7 cellular contexts compared by ENCODE assay signal in genomic region chr7:116863168-116863670, GRCh38. TPM values are rescaled to one million over a fixed set of nuclear protein-coding genes. Genes with fewer than 3 reads are reported as not detected.
A peak's percentile ranks its signal among the peaks of the same experiment; 100 is the strongest.
DNase-seq lines count a peak whose midpoint lies in the region; ATAC-seq, FAIRE-seq and TF ChIP-seq lines count a peak whose summit lies in the region.

No MANE protein-coding gene starts in this region.

- ATAC-seq in HCT116 (peak; percentile 4; the same call in 1 of the 2 replicates), GM19467 (IDR thresholded peaks at IDR 0.05; ENCODE audit: unreplicated experiment) (no peak)
- no peak for ATAC-seq in stimulated activated memory B cell treated with anti-CD40 and anti-IgM and Interleukin-4, amounts not matched to agents 10 μg/mL and 1 μg/mL and 100 μg/mL, for 72 hours

- no peaks in the 10 kb centered on the region for H3K36me3 ChIP-seq in HCT116 (ENCODE audit: control insufficient read depth in 1 of 2, insufficient read depth in 2 of 2, low read length in 2 of 2)
- H3K36me3 ChIP-seq in kidney (ENCODE audit: control insufficient read depth in 1 of 2, insufficient read depth in 2 of 2, low read length in 2 of 2): no peaks in the 10 kb centered on the region

- CTCF ChIA-PET in GM10248 (lab: Yijun Ruan, JAX): no interaction called here
- CTCF ChIA-PET in HCT116 (lab: Charles Lee): no interaction called here
- CTCF ChIA-PET in MCF 10A (lab: Yijun Ruan, JAX): interaction anchor here (0.7 kb wide), 1 partner anchor 135 kb away, joined by 3 read pairs; no protein-coding TSS in a partner anchor

- peaks cover 10 to 16% of the 10 kb centered on the region in 2 experiments; a peak in 3 of 4 replicates for H3K4me1 ChIP-seq in HCT116 (ENCODE audit: control insufficient read depth in 1 of 2, insufficient read depth in 2 of 2, low read length in 2 of 2)
- H3K4me1 ChIP-seq in kidney (ENCODE audit: control insufficient read depth in 1 of 2, insufficient read depth in 1 of 2, low read depth in 1 of 2, low read length in 2 of 2): peaks cover 3 to 7% of the 10 kb centered on the region in 2 donors

- H3K79me2 ChIP-seq in HCT116 (ENCODE audit: insufficient read depth, low read length): peaks cover 57% of the 10 kb centered on the region

- H3K4me3 ChIP-seq in HCT116 (replicated peaks in 1 of 2; ENCODE audit: low read depth in 1 of 2, low read length in 2 of 2) (peak overlapping the region; percentile 66 to 77), kidney (ENCODE audit: low read length in 2 of 2) (peak overlapping the region; percentile 84 to 95)

- H3K36me3 Mint-ChIP-seq in MCF 10A (ENCODE audit: insufficient read depth, unreplicated experiment): no peaks in the 10 kb centered on the region
- H3K36me3 Mint-ChIP-seq in stimulated activated memory B cell treated with anti-CD40 and anti-IgM and Interleukin-4, amounts not matched to agents 10 μg/mL and 1 μg/mL and 100 μg/mL, for 72 hours: peaks cover 4% of the 10 kb centered on the region

- TF ChIP-seq POLR2A in HCT116 (IDR thresholded peaks at IDR 0.05; ENCODE audit: borderline replicate concordance, extremely low read depth, insufficient read depth, insufficient read length): no peak

- POLR2A ChIA-PET in GM10248 (lab: Yijun Ruan, JAX) (no interaction called here), HCT116 (lab: Charles Lee) (no interaction called here), MCF 10A (lab: Yijun Ruan, JAX) (interaction anchor here (0.6 to 1.6 kb wide), 6 partner anchors 10 to 587 kb away, joined by 3 to 7 read pairs (median 4); partner anchors contain the start of gene MET)

- H3K9me3 Mint-ChIP-seq in MCF 10A (ENCODE audit: unreplicated experiment): no peaks in the 10 kb centered on the region
- no peaks in the 10 kb centered on the region for H3K9me3 Mint-ChIP-seq in stimulated activated memory B cell treated with anti-CD40 and anti-IgM and Interleukin-4, amounts not matched to agents 10 μg/mL and 1 μg/mL and 100 μg/mL, for 72 hours

- DNase-seq in GM10248 (ENCODE audit: extremely low spot score) (peak; percentile 33), HCT116 (ENCODE audit: low read depth, low spot score) (no peak), NCI-H524 treated with DMSO at 0.1 percent for 48 hours (lab: John Stamatoyannopoulos, UW) (peak; percentile 3), MCF 10A (ENCODE audit: unreplicated experiment) (peak; percentile 31), kidney (no peak)

- intact Hi-C loops in HCT116 (cut with micrococcal nuclease) (no loop called here), MCF 10A (cut with micrococcal nuclease) (no loop called here), kidney (cut with DNase I) (no loop called here)

- no TSS peak for BruUV-seq in HCT116 (replicated peaks; lab: Mats Ljungman, UMichigan)
- BruUV-seq in MCF 10A (replicated peaks; lab: Mats Ljungman, UMichigan): no TSS peak

- H3K4me3 Mint-ChIP-seq in MCF 10A (ENCODE audit: unreplicated experiment): peak overlapping the region; percentile 100
- peak overlapping the region; percentile 88 for H3K4me3 Mint-ChIP-seq in stimulated activated memory B cell treated with anti-CD40 and anti-IgM and Interleukin-4, amounts not matched to agents 10 μg/mL and 1 μg/mL and 100 μg/mL, for 72 hours

- H3K9me3 ChIP-seq in HCT116 (ENCODE audit: control insufficient read depth in 1 of 2, insufficient read depth in 1 of 2, low read depth in 1 of 2, low read length in 2 of 2) (no peaks in the 10 kb centered on the region), kidney (ENCODE audit: control insufficient read depth in 1 of 2, low read length in 2 of 2) (no peaks in the 10 kb centered on the region)

- TF ChIP-seq CTCF in GM10248 (IDR thresholded peaks at IDR 0.05; ENCODE audit: control extremely low read depth, extremely low read depth, low read depth, missing control alignments) (no peak), HCT116 (IDR thresholded peaks at IDR 0.05 in 2 of 3, conservative IDR thresholded peaks at IDR 0.05 in 1 of 3; ENCODE audit: borderline replicate concordance in 1 of 3, insufficient read depth in 1 of 3, low read depth in 2 of 3, low read length in 2 of 3) (no peak), MCF 10A (IDR thresholded peaks at IDR 0.05; ENCODE audit: unreplicated experiment) (peak; percentile 8), kidney (IDR thresholded peaks at IDR 0.05; ENCODE audit: borderline replicate concordance, extremely low read depth, insufficient read depth) (no peak)

- H3K4me2 ChIP-seq in HCT116 (ENCODE audit: low read length): peak overlapping the region; percentile 82

- FAIRE-seq in kidney (lab: Jason Lieb, UNC): no peak

- H3K27ac ChIP-seq in HCT116 (ENCODE audit: low read depth, low read length): peak overlapping the region; percentile 81
- H3K27ac ChIP-seq in kidney (ENCODE audit: low read depth in 2 of 2, low read length in 2 of 2): peak overlapping the region; percentile 94 to 99

- TF ChIP-seq RAD21 in HCT116 (IDR thresholded peaks at IDR 0.05; ENCODE audit: low read depth): no peak

- peaks cover 15% of the 10 kb centered on the region; the same call in 1 of the 2 replicates for H4K20me1 ChIP-seq in HCT116 (ENCODE audit: insufficient read depth)

- peak overlapping the region; percentile 99 for H3K27ac Mint-ChIP-seq in MCF 10A (ENCODE audit: low read depth, unreplicated experiment)
- peak overlapping the region; percentile 90 for H3K27ac Mint-ChIP-seq in stimulated activated memory B cell treated with anti-CD40 and anti-IgM and Interleukin-4, amounts not matched to agents 10 μg/mL and 1 μg/mL and 100 μg/mL, for 72 hours

- H3K27me3 ChIP-seq in HCT116 (ENCODE audit: insufficient read depth, low read length): no peaks in the 10 kb centered on the region

- peak overlapping the region; percentile 80 for H3K9ac ChIP-seq in HCT116 (ENCODE audit: low read length)
- H3K9ac ChIP-seq in kidney (ENCODE audit: low read length in 2 of 2): peak overlapping the region; percentile 85 to 92

- H2AFZ ChIP-seq in HCT116 (ENCODE audit: low read depth, low read length, poor library complexity, severe bottlenecking): no peak overlapping the region

- RAD21 ChIA-PET in HCT116 (lab: Charles Lee; ENCODE audit: low non-redundant PET in 1 of 2, low total read pairs in 2 of 2, uncharacterized antibody in 2 of 2, unreplicated experiment in 2 of 2): no interaction called here

- H3K9me2 ChIP-seq in HCT116 (ENCODE audit: insufficient read depth): no peaks in the 10 kb centered on the region

- no peaks in the 10 kb centered on the region for H3K27me3 Mint-ChIP-seq in MCF 10A (ENCODE audit: insufficient read depth, unreplicated experiment)
- H3K27me3 Mint-ChIP-seq in stimulated activated memory B cell treated with anti-CD40 and anti-IgM and Interleukin-4, amounts not matched to agents 10 μg/mL and 1 μg/mL and 100 μg/mL, for 72 hours: peaks cover 18% of the 10 kb centered on the region

- peaks cover 27% of the 10 kb centered on the region for H3K4me1 Mint-ChIP-seq in MCF 10A (ENCODE audit: insufficient read depth, unreplicated experiment)
- H3K4me1 Mint-ChIP-seq in stimulated activated memory B cell treated with anti-CD40 and anti-IgM and Interleukin-4, amounts not matched to agents 10 μg/mL and 1 μg/mL and 100 μg/mL, for 72 hours: peaks cover 48% of the 10 kb centered on the region

TF ChIP-seq in HCT116, 20 proteins besides CTCF, POLR2A, EP300 and RAD21 (continues in another document):
- TF ChIP-seq MAX (IDR thresholded peaks at IDR 0.05) (no peak), CBX3 (IDR thresholded peaks at IDR 0.05; ENCODE audit: low read depth) (no peak), EGR1 (IDR thresholded peaks at IDR 0.05; ENCODE audit: low read depth) (no peak), REST (IDR thresholded peaks at IDR 0.05; ENCODE audit: low read depth) (no peak), POLR2AphosphoS5 (IDR thresholded peaks at IDR 0.05; ENCODE audit: low read depth, low read length) (no peak), EZH2 (IDR thresholded peaks at IDR 0.05) (no peak)

RNA-seq across cellular contexts. Expression of gene CAPZA2, which starts 0.8 kb away (rescaled TPM):
- 135 TPM for total RNA-seq in HCT116 (2021; ENCODE audit: unreplicated experiment)
- polyA plus RNA-seq in HCT116 (2012): 32.2 and 45.0 TPM in 2 replicates
- 173 and 210 TPM in 2 replicates for total RNA-seq in MCF 10A (2022)
- total RNA-seq in kidney: 295 TPM
- polyA plus RNA-seq in kidney (ENCODE audit: insufficient read depth, low read depth, low replicate concordance): 130 TPM

Comparison
In these comparisons a context has a peak if more than half of its experiments do, and no peak if none do; other contexts are left out.
1. DNase-seq: peak in GM10248 (single experiment), NCI-H524 treated with DMSO at 0.1 percent for 48 hours (single experiment) and MCF 10A (single experiment); none in HCT116 (single experiment) and kidney (single experiment).